ENCODE assay signal across 21 cellular contexts in genomic region chr1:98874828-98875227, GRCh38.
DNase-seq lines count a peak whose midpoint lies in the region; ATAC-seq, FAIRE-seq and TF ChIP-seq lines count a peak whose summit lies in the region.
"Had no signal": no experiment of that assay in that cellular context is flagged by ENCODE, and none has a peak within 500 bp of the region (broad histone marks: within the 10 kb centered on the region; RNA-seq: fewer than 3 reads in every experiment).

No MANE protein-coding gene starts in this region.

- H3K36me3 Mint-ChIP-seq in naive thymus-derived CD8-positive, alpha-beta T cell = peaks cover 4 to 66% (median 59%) of the 10 kb centered on the region in 3 donors
- H3K36me3 Mint-ChIP-seq in activated T-helper 17 cell treated with anti-CD3 and anti-CD28 coated beads, Interleukin-2, amount 50 U/mL, for 72 hours (ENCODE audit: low read depth) = no peaks in the 10 kb centered on the region
- H3K36me3 Mint-ChIP-seq in CD14-positive monocyte = no peaks in the 10 kb centered on the region

- no peaks in the 10 kb centered on the region for H3K27me3 Mint-ChIP-seq in naive thymus-derived CD8-positive, alpha-beta T cell
- H3K27me3 Mint-ChIP-seq in activated T-helper 17 cell treated with anti-CD3 and anti-CD28 coated beads, Interleukin-2, amount 50 U/mL, for 72 hours = no peaks in the 10 kb centered on the region
- peaks cover 0 to 2% (median 2%) of the 10 kb centered on the region in 3 donors for H3K27me3 Mint-ChIP-seq in CD14-positive monocyte (ENCODE audit: low read depth in 3 of 3)

- H3K27ac ChIP-seq in DND-41 (ENCODE audit: low read length) = no peak overlapping the region; the same call in 1 of the 2 replicates

- DNase-seq in DND-41 (no peak), left colon (peak in 1 of 2 donors; percentile 10), Kasumi-1 (lab: John Stamatoyannopoulos, UW) (no peak), CD14-positive monocyte (ENCODE audit: low spot score) (no peak), NCI-H2196 (lab: John Stamatoyannopoulos, UW; ENCODE audit: unreplicated experiment) (no peak)
- DNase-seq in naive thymus-derived CD8-positive, alpha-beta T cell = no peak
- DNase-seq: C1 segment of cervical spinal cord; Caco-2; CD4-positive, CD25-positive, alpha-beta regulatory T cell; CD8-positive, alpha-beta T cell; DMS153; EL; GDM1; GOT3; HFFc6 had no signal

- peak; percentile 18 for FAIRE-seq in colon (lab: Jason Lieb, UNC)
- FAIRE-seq: GM12878, GM19239, H54 had no signal

- peaks cover 3% of the 10 kb centered on the region for H3K9me3 ChIP-seq in DND-41 (ENCODE audit: insufficient read depth, low read length, severe bottlenecking)
- H3K9me3 ChIP-seq: Caco-2, HAP-1 had no signal

- H2AFZ ChIP-seq in DND-41 (ENCODE audit: low read depth, low read length) = 0 out of 2 replicates have a peak overlapping the region, but pooled peaks have one; percentile 34

- peaks cover 14 to 85% (median 53%) of the 10 kb centered on the region in 9 donors for H3K9me3 Mint-ChIP-seq in naive thymus-derived CD8-positive, alpha-beta T cell
- peaks cover 18% of the 10 kb centered on the region for H3K9me3 Mint-ChIP-seq in activated T-helper 17 cell treated with anti-CD3 and anti-CD28 coated beads, Interleukin-2, amount 50 U/mL, for 72 hours
- peaks cover 0 to 10% (median 7%) of the 10 kb centered on the region in 7 donors for H3K9me3 Mint-ChIP-seq in CD14-positive monocyte
- H3K9me3 Mint-ChIP-seq: HFFc6 had no signal

- no peak overlapping the region for H3K4me2 ChIP-seq in DND-41 (ENCODE audit: insufficient read depth, low read length)

- peak overlapping the region in 6 of 10 donors; percentile 1 to 81 (median 41) for H3K27ac Mint-ChIP-seq in naive thymus-derived CD8-positive, alpha-beta T cell
- no peak overlapping the region for H3K27ac Mint-ChIP-seq in activated T-helper 17 cell treated with anti-CD3 and anti-CD28 coated beads, Interleukin-2, amount 50 U/mL, for 72 hours
- H3K27ac Mint-ChIP-seq in CD14-positive monocyte = no peak overlapping the region
- H3K27ac Mint-ChIP-seq: CD8-positive, alpha-beta T cell; HFFc6 had no signal

- H3K4me3 Mint-ChIP-seq in naive thymus-derived CD8-positive, alpha-beta T cell = no peak overlapping the region
- no peak overlapping the region for H3K4me3 Mint-ChIP-seq in activated T-helper 17 cell treated with anti-CD3 and anti-CD28 coated beads, Interleukin-2, amount 50 U/mL, for 72 hours
- no peak overlapping the region for H3K4me3 Mint-ChIP-seq in CD14-positive monocyte
- H3K4me3 Mint-ChIP-seq: CD4-positive, CD25-positive, alpha-beta regulatory T cell; CD8-positive, alpha-beta T cell; HFFc6 had no signal

- H4K20me1 ChIP-seq in DND-41 (ENCODE audit: insufficient read depth, low read length) = no peaks in the 10 kb centered on the region

- H3K79me2 ChIP-seq in DND-41 (ENCODE audit: insufficient read depth, low read length) = no peaks in the 10 kb centered on the region

- H3K4me3 ChIP-seq in DND-41 (ENCODE audit: low read depth in 1 of 2, low read length in 2 of 2) = no peak overlapping the region
- H3K4me3 ChIP-seq: GM12878, HAP-1 had no signal

- POLR2A ChIA-PET in naive thymus-derived CD8-positive, alpha-beta T cell (lab: Charles Lee) = no interaction called here

- no peaks in the 10 kb centered on the region for H3K27me3 ChIP-seq in DND-41 (ENCODE audit: insufficient read depth, low read length, poor library complexity)

- H3K4me1 ChIP-seq in DND-41 (ENCODE audit: insufficient read depth, low read length) = peaks cover 20% of the 10 kb centered on the region
- H3K4me1 ChIP-seq: HAP-1 had no signal

- TF ChIP-seq CTCF in DND-41 (IDR thresholded peaks at IDR 0.05; ENCODE audit: borderline replicate concordance, extremely low read depth, low read length, poor library complexity, severe bottlenecking) (no peak), CD14-positive monocyte (IDR thresholded peaks at IDR 0.05) (no peak)

- peaks cover 18 to 33% (median 29%) of the 10 kb centered on the region in 4 donors for H3K4me1 Mint-ChIP-seq in naive thymus-derived CD8-positive, alpha-beta T cell
- H3K4me1 Mint-ChIP-seq in activated T-helper 17 cell treated with anti-CD3 and anti-CD28 coated beads, Interleukin-2, amount 50 U/mL, for 72 hours = peaks cover 19% of the 10 kb centered on the region
- peaks cover 15% of the 10 kb centered on the region for H3K4me1 Mint-ChIP-seq in CD14-positive monocyte

- intact Hi-C loops in left colon (cut with DNase I, micrococcal nuclease) = no loop called here
- intact Hi-C loops in CD14-positive monocyte (cut with micrococcal nuclease) = no loop called here

- ATAC-seq in DND-41 (ENCODE audit: insufficient read depth, low read depth) (no peak), left colon (peak; percentile 98)
- no peak for ATAC-seq in naive thymus-derived CD8-positive, alpha-beta T cell
- no peak for ATAC-seq in activated T-helper 17 cell treated with anti-CD3 and anti-CD28 coated beads, Interleukin-2, amount 50 U/mL, for 72 hours (replicated peaks)
- ATAC-seq: CD8-positive, alpha-beta T cell; GM12878 had no signal

- H3K36me3 ChIP-seq in DND-41 (ENCODE audit: insufficient read depth, low read length) = no peaks in the 10 kb centered on the region
- H3K36me3 ChIP-seq: HAP-1 had no signal

- H3K9ac ChIP-seq in DND-41 (ENCODE audit: low read depth, low read length) = no peak overlapping the region

Comparison
In these comparisons a context has a peak if more than half of its experiments do, and no peak if none do; other contexts are left out.
1. H3K27ac Mint-ChIP-seq: peak in naive thymus-derived CD8-positive, alpha-beta T cell (6 of 10); none in activated T-helper 17 cell treated with anti-CD3 and anti-CD28 coated beads, Interleukin-2, amount 50 U/mL, for 72 hours (single experiment) and CD14-positive monocyte (0 of 7).